Comparison of ENCODE assay signal across 1 cellular context in the genomic region with DNA sequence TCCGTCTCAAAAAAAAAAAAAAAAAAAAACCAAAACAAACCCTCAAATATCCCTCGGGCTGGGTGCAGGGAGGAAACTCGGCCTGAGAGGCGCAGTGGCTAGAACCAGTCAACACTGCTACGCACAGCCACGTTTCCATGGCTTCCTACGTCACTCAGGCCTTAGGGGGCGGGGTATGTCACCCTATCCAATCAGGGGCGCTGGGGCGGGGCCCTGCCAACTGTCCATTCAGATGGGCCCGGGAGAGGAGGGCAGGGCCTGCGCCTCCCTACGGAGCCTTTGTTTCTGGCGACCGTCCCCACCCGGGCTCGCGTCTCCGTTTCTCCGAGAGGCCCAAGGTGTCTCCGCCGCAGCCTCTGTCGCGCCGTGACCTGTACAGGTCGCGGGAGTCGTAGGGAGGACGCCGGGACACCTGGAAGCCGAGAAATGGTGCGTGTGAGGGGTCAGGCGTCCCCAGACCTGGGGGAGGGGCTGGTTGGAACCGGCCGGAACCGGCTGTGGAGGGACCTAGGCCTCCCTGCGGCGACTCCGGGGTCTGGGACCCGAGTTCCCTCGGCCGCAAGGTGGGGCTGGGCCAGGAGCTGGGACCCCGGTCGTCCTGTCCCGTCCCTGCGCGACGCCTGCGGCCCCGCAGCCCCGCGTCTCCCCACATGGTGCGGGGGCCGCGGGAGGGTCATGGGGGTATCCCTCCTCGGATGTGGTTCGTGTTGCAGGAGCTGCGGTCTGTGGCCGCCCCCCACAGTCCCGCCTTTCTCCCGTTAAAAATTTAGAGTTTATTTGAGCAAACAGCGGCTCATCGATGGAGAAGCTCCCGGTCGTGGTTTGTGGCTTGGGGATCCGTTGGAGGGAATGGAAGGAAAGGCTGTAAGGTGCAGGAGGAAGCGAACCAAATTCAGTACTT.
TF ChIP-seq lines count a peak whose summit lies in the region.

Gene ZNF627 (plus strand): TSS at position 282 of the 901 bp plus-strand sequence. CDS start 145 bp downstream, at position 427.

TF ChIP-seq in HepG2, 621 proteins besides CTCF, POLR2A, EP300 and RAD21 (continued from another document and continues in another):
- peak; percentile 18; the same call in 1 of the 2 replicates for TF ChIP-seq ZBTB43 (CRISPR knock-in tag; conservative IDR thresholded peaks at IDR 0.05)
- TF ChIP-seq, protein P1, sequence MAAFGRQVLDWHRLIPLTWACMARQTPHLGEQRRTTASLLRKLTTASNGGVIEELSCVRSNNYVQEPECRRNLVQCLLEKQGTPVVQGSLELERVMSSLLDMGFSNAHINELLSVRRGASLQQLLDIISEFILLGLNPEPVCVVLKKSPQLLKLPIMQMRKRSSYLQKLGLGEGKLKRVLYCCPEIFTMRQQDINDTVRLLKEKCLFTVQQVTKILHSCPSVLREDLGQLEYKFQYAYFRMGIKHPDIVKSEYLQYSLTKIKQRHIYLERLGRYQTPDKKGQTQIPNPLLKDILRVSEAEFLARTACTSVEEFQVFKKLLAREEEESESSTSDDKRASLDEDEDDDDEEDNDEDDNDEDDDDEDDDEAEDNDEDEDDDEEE (CRISPR knock-in tag; IDR thresholded peaks at IDR 0.05), result peak; percentile 82; the same call in 1 of the 2 replicates
- no peak for TF ChIP-seq ZNF3 (CRISPR knock-in tag; IDR thresholded peaks at IDR 0.05)
- no peak for TF ChIP-seq HNRNPK (IDR thresholded peaks at IDR 0.05; ENCODE audit: low read depth, low read length, poor library complexity, severe bottlenecking)
- no peak for TF ChIP-seq XRCC5 (optimal IDR thresholded peaks at IDR 0.05; ENCODE audit: low read length)
- 0 out of 2 replicates have a peak, but pooled peaks have one; percentile 21 for TF ChIP-seq ARID3A (IDR thresholded peaks at IDR 0.05; ENCODE audit: low read depth, low read length)
- TF ChIP-seq NR1H2 (CRISPR knock-in tag; IDR thresholded peaks at IDR 0.05; ENCODE audit: borderline replicate concordance, low read depth), result no peak
- 0 out of 2 replicates have a peak, but pooled peaks have one; percentile 21 for TF ChIP-seq CBX5 (CRISPR knock-in tag; IDR thresholded peaks at IDR 0.05; ENCODE audit: borderline replicate concordance)
- no peak for TF ChIP-seq MAF1 (CRISPR knock-in tag; IDR thresholded peaks at IDR 0.05; ENCODE audit: borderline replicate concordance)
- no peak for TF ChIP-seq U2AF2 (IDR thresholded peaks at IDR 0.05; ENCODE audit: low read depth, low read length)
- TF ChIP-seq ZNF781 (CRISPR knock-in tag; IDR thresholded peaks at IDR 0.05; ENCODE audit: borderline replicate concordance, not compliant biosample characterization), result peak; percentile 88
- TF ChIP-seq ZNF142 (CRISPR knock-in tag; IDR thresholded peaks at IDR 0.05), result 0 out of 2 replicates have a peak, but pooled peaks have one; percentile 44
- TF ChIP-seq ZNF674 (CRISPR knock-in tag; IDR thresholded peaks at IDR 0.05; ENCODE audit: low read depth), result no peak
- no peak for TF ChIP-seq HIC2 (CRISPR knock-in tag; IDR thresholded peaks at IDR 0.05; ENCODE audit: low read depth)
- TF ChIP-seq, protein P2, sequence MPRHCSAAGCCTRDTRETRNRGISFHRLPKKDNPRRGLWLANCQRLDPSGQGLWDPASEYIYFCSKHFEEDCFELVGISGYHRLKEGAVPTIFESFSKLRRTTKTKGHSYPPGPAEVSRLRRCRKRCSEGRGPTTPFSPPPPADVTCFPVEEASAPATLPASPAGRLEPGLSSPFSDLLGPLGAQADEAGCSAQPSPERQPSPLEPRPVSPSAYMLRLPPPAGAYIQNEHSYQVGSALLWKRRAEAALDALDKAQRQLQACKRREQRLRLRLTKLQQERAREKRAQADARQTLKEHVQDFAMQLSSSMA (CRISPR knock-in tag; IDR thresholded peaks at IDR 0.05), result no peak
- no peak for TF ChIP-seq FLYWCH1 (CRISPR knock-in tag; IDR thresholded peaks at IDR 0.05)
- no peak for TF ChIP-seq MEIS1 (CRISPR knock-in tag; IDR thresholded peaks at IDR 0.05; ENCODE audit: borderline replicate concordance)
- peak; percentile 88 for TF ChIP-seq AGO2 (optimal IDR thresholded peaks at IDR 0.05; ENCODE audit: low read depth, low read length)
- TF ChIP-seq CHCHD3 (CRISPR knock-in tag; IDR thresholded peaks at IDR 0.05), result 0 out of 2 replicates have a peak, but pooled peaks have one; percentile 76
- peak; percentile 65 for TF ChIP-seq ESRRA (CRISPR knock-in tag; IDR thresholded peaks at IDR 0.05; ENCODE audit: low read depth)
- peak; percentile 86 for TF ChIP-seq ETV6 (CRISPR knock-in tag; conservative IDR thresholded peaks at IDR 0.05)
- peak; percentile 65; the same call in 1 of the 2 replicates for TF ChIP-seq KLF6 (CRISPR knock-in tag; IDR thresholded peaks at IDR 0.05)
- TF ChIP-seq PTBP1 (IDR thresholded peaks at IDR 0.05; ENCODE audit: low read depth, low read length, poor library complexity, severe bottlenecking), result no peak
- no peak for TF ChIP-seq ATF6 (CRISPR knock-in tag; conservative IDR thresholded peaks at IDR 0.05)
- TF ChIP-seq, protein P3, sequence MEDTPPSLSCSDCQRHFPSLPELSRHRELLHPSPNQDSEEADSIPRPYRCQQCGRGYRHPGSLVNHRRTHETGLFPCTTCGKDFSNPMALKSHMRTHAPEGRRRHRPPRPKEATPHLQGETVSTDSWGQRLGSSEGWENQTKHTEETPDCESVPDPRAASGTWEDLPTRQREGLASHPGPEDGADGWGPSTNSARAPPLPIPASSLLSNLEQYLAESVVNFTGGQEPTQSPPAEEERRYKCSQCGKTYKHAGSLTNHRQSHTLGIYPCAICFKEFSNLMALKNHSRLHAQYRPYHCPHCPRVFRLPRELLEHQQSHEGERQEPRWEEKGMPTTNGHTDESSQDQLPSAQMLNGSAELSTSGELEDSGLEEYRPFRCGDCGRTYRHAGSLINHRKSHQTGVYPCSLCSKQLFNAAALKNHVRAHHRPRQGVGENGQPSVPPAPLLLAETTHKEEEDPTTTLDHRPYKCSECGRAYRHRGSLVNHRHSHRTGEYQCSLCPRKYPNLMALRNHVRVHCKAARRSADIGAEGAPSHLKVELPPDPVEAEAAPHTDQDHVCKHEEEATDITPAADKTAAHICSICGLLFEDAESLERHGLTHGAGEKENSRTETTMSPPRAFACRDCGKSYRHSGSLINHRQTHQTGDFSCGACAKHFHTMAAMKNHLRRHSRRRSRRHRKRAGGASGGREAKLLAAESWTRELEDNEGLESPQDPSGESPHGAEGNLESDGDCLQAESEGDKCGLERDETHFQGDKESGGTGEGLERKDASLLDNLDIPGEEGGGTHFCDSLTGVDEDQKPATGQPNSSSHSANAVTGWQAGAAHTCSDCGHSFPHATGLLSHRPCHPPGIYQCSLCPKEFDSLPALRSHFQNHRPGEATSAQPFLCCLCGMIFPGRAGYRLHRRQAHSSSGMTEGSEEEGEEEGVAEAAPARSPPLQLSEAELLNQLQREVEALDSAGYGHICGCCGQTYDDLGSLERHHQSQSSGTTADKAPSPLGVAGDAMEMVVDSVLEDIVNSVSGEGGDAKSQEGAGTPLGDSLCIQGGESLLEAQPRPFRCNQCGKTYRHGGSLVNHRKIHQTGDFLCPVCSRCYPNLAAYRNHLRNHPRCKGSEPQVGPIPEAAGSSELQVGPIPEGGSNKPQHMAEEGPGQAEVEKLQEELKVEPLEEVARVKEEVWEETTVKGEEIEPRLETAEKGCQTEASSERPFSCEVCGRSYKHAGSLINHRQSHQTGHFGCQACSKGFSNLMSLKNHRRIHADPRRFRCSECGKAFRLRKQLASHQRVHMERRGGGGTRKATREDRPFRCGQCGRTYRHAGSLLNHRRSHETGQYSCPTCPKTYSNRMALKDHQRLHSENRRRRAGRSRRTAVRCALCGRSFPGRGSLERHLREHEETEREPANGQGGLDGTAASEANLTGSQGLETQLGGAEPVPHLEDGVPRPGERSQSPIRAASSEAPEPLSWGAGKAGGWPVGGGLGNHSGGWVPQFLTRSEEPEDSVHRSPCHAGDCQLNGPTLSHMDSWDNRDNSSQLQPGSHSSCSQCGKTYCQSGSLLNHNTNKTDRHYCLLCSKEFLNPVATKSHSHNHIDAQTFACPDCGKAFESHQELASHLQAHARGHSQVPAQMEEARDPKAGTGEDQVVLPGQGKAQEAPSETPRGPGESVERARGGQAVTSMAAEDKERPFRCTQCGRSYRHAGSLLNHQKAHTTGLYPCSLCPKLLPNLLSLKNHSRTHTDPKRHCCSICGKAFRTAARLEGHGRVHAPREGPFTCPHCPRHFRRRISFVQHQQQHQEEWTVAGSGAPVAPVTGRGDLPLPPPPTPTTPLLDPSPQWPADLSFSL (CRISPR knock-in tag; IDR thresholded peaks at IDR 0.05), result no peak
- TF ChIP-seq, protein P4, sequence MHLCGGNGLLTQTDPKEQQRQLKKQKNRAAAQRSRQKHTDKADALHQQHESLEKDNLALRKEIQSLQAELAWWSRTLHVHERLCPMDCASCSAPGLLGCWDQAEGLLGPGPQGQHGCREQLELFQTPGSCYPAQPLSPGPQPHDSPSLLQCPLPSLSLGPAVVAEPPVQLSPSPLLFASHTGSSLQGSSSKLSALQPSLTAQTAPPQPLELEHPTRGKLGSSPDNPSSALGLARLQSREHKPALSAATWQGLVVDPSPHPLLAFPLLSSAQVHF (CRISPR knock-in tag; IDR thresholded peaks at IDR 0.05), result no peak
